Comparison of ENCODE assay signal across 11 cellular contexts in the genomic region with DNA sequence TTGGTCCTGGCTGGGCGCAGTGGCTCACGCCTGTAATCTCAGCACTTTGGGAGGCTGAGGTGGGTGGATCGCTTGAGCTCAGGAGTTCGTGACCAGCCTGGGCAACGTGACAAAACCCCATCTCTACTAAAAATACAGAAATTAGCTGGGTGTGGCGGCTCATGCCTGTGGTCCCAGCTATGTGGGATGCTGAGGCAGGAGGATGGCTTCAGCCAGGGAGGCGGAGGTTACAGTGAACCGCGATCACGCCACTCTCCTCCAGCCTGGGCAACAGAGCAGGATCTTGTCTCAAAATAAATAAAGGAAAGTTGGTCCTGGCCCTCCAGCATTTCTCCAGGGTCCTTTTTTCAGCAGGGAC. TPM values are rescaled to one million over a fixed set of nuclear protein-coding genes. Genes with fewer than 3 reads are reported as not detected.
DNase-seq lines count a peak whose midpoint lies in the region; ATAC-seq and TF ChIP-seq lines count a peak whose summit lies in the region.
"Had no signal": no experiment of that assay in that cellular context is flagged by ENCODE, and none has a peak within 500 bp of the region (broad histone marks: within the 10 kb centered on the region; RNA-seq: fewer than 3 reads in every experiment).

No MANE protein-coding gene starts in this region.

- peak overlapping the region; percentile 92; the same call in 1 of the 2 replicates for H3K9ac ChIP-seq in OCI-LY3 (ENCODE audit: low read length)

- no peaks in the 10 kb centered on the region for H3K27me3 Mint-ChIP-seq in activated naive CD4-positive, alpha-beta T cell treated with anti-CD3 and anti-CD28 coated beads, Interleukin-2, amount 50 U/mL, for 24 hours
- no peaks in the 10 kb centered on the region for H3K27me3 Mint-ChIP-seq in dendritic cell treated with granulocyte-macrophage colony-stimulating factor and Interleukin-4, amounts not matched to agents 40 ng/mL and 50 ng/mL, for 4 days
- H3K27me3 Mint-ChIP-seq in stimulated activated naive B cell treated with anti-CD40 and anti-IgM and Interleukin-4, amounts not matched to agents 10 μg/mL and 1 μg/mL and 100 μg/mL, for 72 hours = no peaks in the 10 kb centered on the region

- H3K4me1 Mint-ChIP-seq in activated naive CD4-positive, alpha-beta T cell treated with anti-CD3 and anti-CD28 coated beads, Interleukin-2, amount 50 U/mL, for 24 hours = peaks cover 26% of the 10 kb centered on the region
- peaks cover 89% of the 10 kb centered on the region for H3K4me1 Mint-ChIP-seq in dendritic cell treated with granulocyte-macrophage colony-stimulating factor and Interleukin-4, amounts not matched to agents 40 ng/mL and 50 ng/mL, for 4 days (ENCODE audit: low read depth)
- H3K4me1 Mint-ChIP-seq in stimulated activated naive B cell treated with anti-CD40 and anti-IgM and Interleukin-4, amounts not matched to agents 10 μg/mL and 1 μg/mL and 100 μg/mL, for 72 hours = peaks cover 44 to 89% of the 10 kb centered on the region in 2 donors

- H3K27ac Mint-ChIP-seq in activated naive CD4-positive, alpha-beta T cell treated with anti-CD3 and anti-CD28 coated beads, Interleukin-2, amount 50 U/mL, for 24 hours = no peak overlapping the region
- H3K27ac Mint-ChIP-seq in dendritic cell treated with granulocyte-macrophage colony-stimulating factor and Interleukin-4, amounts not matched to agents 40 ng/mL and 50 ng/mL, for 4 days = peak overlapping the region; percentile 90
- peak overlapping the region; percentile 77 for H3K27ac Mint-ChIP-seq in stimulated activated naive B cell treated with anti-CD40 and anti-IgM and Interleukin-4, amounts not matched to agents 10 μg/mL and 1 μg/mL and 100 μg/mL, for 72 hours

- intact Hi-C loops in dendritic cell treated with granulocyte-macrophage colony-stimulating factor and Interleukin-4, amounts not matched to agents 40 ng/mL and 50 ng/mL, for 4 days (cut with micrococcal nuclease) = no loop called here
- intact Hi-C loops in spleen (cut with DNase I; ENCODE audit: low total_unique reads) = loop anchor here (5.0 kb wide), 1 partner anchor 109 kb away; a partner anchor contains a TSS
- intact Hi-C loops in upper lobe of right lung (cut with DNase I) = loop anchor here (10.0 kb wide), 1 partner anchor 111 kb away; a partner anchor contains a TSS

- no peaks in the 10 kb centered on the region for H3K36me3 Mint-ChIP-seq in activated naive CD4-positive, alpha-beta T cell treated with anti-CD3 and anti-CD28 coated beads, Interleukin-2, amount 50 U/mL, for 24 hours
- peaks cover 48% of the 10 kb centered on the region for H3K36me3 Mint-ChIP-seq in dendritic cell treated with granulocyte-macrophage colony-stimulating factor and Interleukin-4, amounts not matched to agents 40 ng/mL and 50 ng/mL, for 4 days (ENCODE audit: low read depth)
- peaks cover 32 to 46% of the 10 kb centered on the region in 2 donors for H3K36me3 Mint-ChIP-seq in stimulated activated naive B cell treated with anti-CD40 and anti-IgM and Interleukin-4, amounts not matched to agents 10 μg/mL and 1 μg/mL and 100 μg/mL, for 72 hours

- H3K4me3 Mint-ChIP-seq in activated naive CD4-positive, alpha-beta T cell treated with anti-CD3 and anti-CD28 coated beads, Interleukin-2, amount 50 U/mL, for 24 hours = peak overlapping the region; percentile 51
- no peak overlapping the region for H3K4me3 Mint-ChIP-seq in dendritic cell treated with granulocyte-macrophage colony-stimulating factor and Interleukin-4, amounts not matched to agents 40 ng/mL and 50 ng/mL, for 4 days
- peak overlapping the region; percentile 99 for H3K4me3 Mint-ChIP-seq in stimulated activated naive B cell treated with anti-CD40 and anti-IgM and Interleukin-4, amounts not matched to agents 10 μg/mL and 1 μg/mL and 100 μg/mL, for 72 hours

- DNase-seq in activated naive CD4-positive, alpha-beta T cell treated with anti-CD3 and anti-CD28 coated beads, Interleukin-2, amount 50 U/mL, for 16 hours = no peak
- no peak for DNase-seq in stimulated activated naive B cell treated with anti-CD40 and anti-IgM and Interleukin-4, amounts not matched to agents 10 μg/mL and 1 μg/mL and 100 μg/mL, for 72 hours
- no peak for DNase-seq in spleen
- DNase-seq in upper lobe of right lung = no peak
- no peak for DNase-seq in DMS 273 treated with DMSO at 0.1 percent for 48 hours (lab: John Stamatoyannopoulos, UW)
- DNase-seq: activated gamma-delta T cell, NCI-H1930 had no signal

- no peaks in the 10 kb centered on the region for H3K9me3 Mint-ChIP-seq in activated naive CD4-positive, alpha-beta T cell treated with anti-CD3 and anti-CD28 coated beads, Interleukin-2, amount 50 U/mL, for 24 hours
- H3K9me3 Mint-ChIP-seq in dendritic cell treated with granulocyte-macrophage colony-stimulating factor and Interleukin-4, amounts not matched to agents 40 ng/mL and 50 ng/mL, for 4 days = no peaks in the 10 kb centered on the region
- H3K9me3 Mint-ChIP-seq in stimulated activated naive B cell treated with anti-CD40 and anti-IgM and Interleukin-4, amounts not matched to agents 10 μg/mL and 1 μg/mL and 100 μg/mL, for 72 hours = no peaks in the 10 kb centered on the region

- H3K36me3 ChIP-seq in OCI-LY3 (replicated peaks; ENCODE audit: low read depth, low read length) = peaks cover 10% of the 10 kb centered on the region
- H3K36me3 ChIP-seq in spleen = peaks cover 0 to 18% (median 11%) of the 10 kb centered on the region in 6 donors
- peaks cover 12% of the 10 kb centered on the region for H3K36me3 ChIP-seq in upper lobe of right lung

- no peak for ATAC-seq in stimulated activated naive B cell treated with anti-CD40 and anti-IgM and Interleukin-4, amounts not matched to agents 10 μg/mL and 1 μg/mL and 100 μg/mL, for 72 hours (replicated peaks)
- no peak for ATAC-seq in upper lobe of right lung

- H3K9me3 ChIP-seq in OCI-LY3 (ENCODE audit: insufficient read depth, low read length) (no peaks in the 10 kb centered on the region), spleen (no peaks in the 10 kb centered on the region), upper lobe of right lung (no peaks in the 10 kb centered on the region)
- H3K9me3 ChIP-seq: vagina had no signal

- 81 to 91% (median 89%) methylated on average over 10 of the region's 10 CpGs for WGBS in spleen, 5 donors

- H4K20me1 ChIP-seq in OCI-LY3 (ENCODE audit: insufficient read depth, low read length) = no peaks in the 10 kb centered on the region

- H3K27me3 ChIP-seq in OCI-LY3 (ENCODE audit: low read depth, low read length) = no peaks in the 10 kb centered on the region
- H3K27me3 ChIP-seq in spleen (replicated peaks in 1 of 7) = no peaks in the 10 kb centered on the region
- H3K27me3 ChIP-seq in upper lobe of right lung = no peaks in the 10 kb centered on the region
- H3K27me3 ChIP-seq: vagina had no signal

- no peak for TF ChIP-seq CTCF in OCI-LY3 (IDR thresholded peaks at IDR 0.05; ENCODE audit: low read depth, low read length)
- TF ChIP-seq CTCF in spleen (IDR thresholded peaks at IDR 0.05 in 8 of 11, conservative IDR thresholded peaks at IDR 0.05 in 3 of 11) = no peak
- no peak for TF ChIP-seq CTCF in upper lobe of right lung (IDR thresholded peaks at IDR 0.05)

- TF ChIP-seq POLR2A in spleen (IDR thresholded peaks at IDR 0.05) = no peak

- H3K4me3 ChIP-seq in OCI-LY3 (ENCODE audit: low read length) (no peak overlapping the region), spleen (no peak overlapping the region), upper lobe of right lung (no peak overlapping the region)

- H3K4me1 ChIP-seq in OCI-LY3 (ENCODE audit: low read length) (peaks cover 11% of the 10 kb centered on the region), spleen (peaks cover 21 to 98% (median 59%) of the 10 kb centered on the region in 6 donors), upper lobe of right lung (peaks cover 21% of the 10 kb centered on the region)

- peak overlapping the region; percentile 94 for H3K4me2 ChIP-seq in OCI-LY3 (ENCODE audit: low read length)

- no peak overlapping the region for H2AFZ ChIP-seq in OCI-LY3 (ENCODE audit: low read depth, low read length)

- H3K27ac ChIP-seq in OCI-LY3 (ENCODE audit: low read length) = no peak overlapping the region
- H3K27ac ChIP-seq in spleen = no peak overlapping the region
- no peak overlapping the region for H3K27ac ChIP-seq in upper lobe of right lung
- H3K27ac ChIP-seq: vagina had no signal

- H3K79me2 ChIP-seq in OCI-LY3 (ENCODE audit: low read length) = peaks cover 42% of the 10 kb centered on the region

RNA-seq across cellular contexts. Expression of a gene that starts 1.4 kb away (rescaled TPM):
- total RNA-seq in spleen (10 to 100 TPM; 13.7 to 29.4 (median 20.4) TPM), upper lobe of right lung (13.2 TPM)
- 10 to 100 TPM; 38.2 to 69.3 (median 42.4) TPM for polyA plus RNA-seq in spleen

RNA-seq across cellular contexts. Expression of a gene that starts 1.5 kb away (rescaled TPM):
- total RNA-seq in spleen = 10 to 100 TPM; 19.0 to 24.7 (median 23.3) TPM
- 10 to 100 TPM; 24.1 to 35.8 (median 27.2) TPM for polyA plus RNA-seq in spleen
- 23.7 TPM for total RNA-seq in upper lobe of right lung

RNA-seq across cellular contexts. Expression of a gene that starts 10.7 kb away (rescaled TPM):
- total RNA-seq in spleen = 100 to 1,000 TPM in 1 of 7 donors, 10 to 100 TPM in 6; 47.3 to 104 (median 62.0) TPM
- polyA plus RNA-seq in spleen = 100 to 1,000 TPM in 1 of 3 donors, 10 to 100 TPM in 2; 48.8 to 118 (median 75.0) TPM
- total RNA-seq in upper lobe of right lung = 48.4 TPM
